16 cellular contexts compared by ENCODE assay signal in the genomic region with DNA sequence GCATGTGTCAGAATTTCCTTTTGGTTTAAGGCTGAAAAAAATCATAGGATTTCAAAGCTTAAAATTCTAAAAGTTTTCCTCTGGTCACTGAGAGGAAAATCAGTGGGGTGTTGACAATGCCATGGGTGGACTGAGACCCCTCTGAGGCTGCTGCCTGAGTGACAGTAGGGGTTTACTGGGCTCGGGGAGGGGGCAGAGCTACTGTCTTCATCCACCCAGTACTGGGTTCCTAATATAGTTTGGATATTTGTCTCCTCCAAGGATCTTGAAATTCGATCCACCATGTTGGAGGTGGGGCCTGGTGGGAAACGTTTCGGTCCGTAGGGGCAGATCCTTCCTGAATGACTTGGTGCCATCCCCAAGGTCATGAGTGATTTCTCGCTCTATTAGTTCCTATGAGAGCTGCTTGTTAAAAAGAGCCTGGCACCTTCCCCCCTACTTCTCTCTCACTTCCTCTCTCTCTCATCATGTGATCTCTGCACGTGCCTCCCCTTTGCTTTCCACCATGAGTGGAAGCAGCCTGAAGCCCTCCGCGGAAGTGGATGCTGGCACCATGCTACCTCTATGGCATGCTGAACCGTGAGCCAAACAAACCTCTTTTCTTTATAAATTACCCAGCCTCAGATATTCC.
DNase-seq lines count a peak whose midpoint lies in the region; ATAC-seq and TF ChIP-seq lines count a peak whose summit lies in the region.
"Had no signal": no experiment of that assay in that cellular context is flagged by ENCODE, and none has a peak within 500 bp of the region (broad histone marks: within the 10 kb centered on the region; RNA-seq: fewer than 3 reads in every experiment).

No MANE protein-coding gene starts in this region.

- no peak overlapping the region for H2BK120ac ChIP-seq in H9 (ENCODE audit: low read depth, low read length, poor library complexity, severe bottlenecking)

- H3T11ph ChIP-seq in H9 (ENCODE audit: low read length), result no peak overlapping the region

- H3K27ac Mint-ChIP-seq in activated naive CD4-positive, alpha-beta T cell treated with anti-CD3 and anti-CD28 coated beads, Interleukin-2, amount 50 U/mL, for 72 hours, result peak overlapping the region in 1 of 2 donors; percentile 54
- no peak overlapping the region for H3K27ac Mint-ChIP-seq in H9
- H3K27ac Mint-ChIP-seq: CD8-positive, alpha-beta T cell had no signal

- H3K36me3 ChIP-seq in OCI-LY3 (replicated peaks; ENCODE audit: low read depth, low read length) (no peaks in the 10 kb centered on the region), esophagus muscularis mucosa (no peaks in the 10 kb centered on the region)

- ATAC-seq in activated naive CD4-positive, alpha-beta T cell treated with anti-CD3 and anti-CD28 coated beads, Interleukin-2, amount 50 U/mL, for 72 hours, result peak; percentile 65 to 66
- ATAC-seq: CD8-positive, alpha-beta T cell; SK-N-SH treated with all-trans-retinoic acid at 6 μM for 48 hours had no signal

- no peak overlapping the region for H3K56ac ChIP-seq in H9 (ENCODE audit: insufficient read length, low read depth, low read length)

- H3K18ac ChIP-seq in H9 (ENCODE audit: insufficient read length, low read depth, low read length), result no peak overlapping the region

- H3K9me3 ChIP-seq in OCI-LY3 (ENCODE audit: insufficient read depth, low read length) (no peaks in the 10 kb centered on the region), esophagus muscularis mucosa (no peaks in the 10 kb centered on the region), H9 (ENCODE audit: control insufficient read depth, low read depth, low read length) (no peaks in the 10 kb centered on the region)

- H3K4me2 ChIP-seq in OCI-LY3 (ENCODE audit: low read length), result peak overlapping the region; percentile 12; the same call in 1 of the 2 replicates
- H3K4me2 ChIP-seq in H9 (ENCODE audit: insufficient read depth, insufficient read length, low read length), result no peak overlapping the region

- H2BK12ac ChIP-seq in H9 (ENCODE audit: insufficient read length, low read depth, low read length), result no peak overlapping the region

- H2BK5ac ChIP-seq in H9 (ENCODE audit: insufficient read length, low read length), result no peak overlapping the region

- H3K27ac ChIP-seq in OCI-LY3 (ENCODE audit: low read length), result no peak overlapping the region
- H3K27ac ChIP-seq in esophagus muscularis mucosa (replicated peaks in 1 of 4), result no peak overlapping the region
- H3K27ac ChIP-seq in H9 (ENCODE audit: insufficient read length, low read depth, low read length), result no peak overlapping the region

- H3K23ac ChIP-seq in H9 (ENCODE audit: insufficient read length, low read depth, low read length), result no peak overlapping the region

- WGBS in esophagus muscularis mucosa, result 75% methylated on average over 10 of the region's 10 CpGs
- WGBS in H9 (ENCODE audit: extremely low coverage, insufficient read length, low lambda C conversion rate), result no CpG with 5 or more reads among the region's 10 CpGs

- H3K4ac ChIP-seq in H9 (ENCODE audit: low read depth, low read length), result no peak overlapping the region

- peaks cover 1% of the 10 kb centered on the region; the same call in 1 of the 2 replicates for H3K27me3 Mint-ChIP-seq in H9 (ENCODE audit: low read depth)

- H4K20me1 ChIP-seq in OCI-LY3 (ENCODE audit: insufficient read depth, low read length), result no peaks in the 10 kb centered on the region
- no peaks in the 10 kb centered on the region for H4K20me1 ChIP-seq in H9 (ENCODE audit: control insufficient read depth, insufficient read depth, insufficient read length)

- H3K4me1 Mint-ChIP-seq in H9, result no peaks in the 10 kb centered on the region

- no peak for TF ChIP-seq CTCF in OCI-LY3 (IDR thresholded peaks at IDR 0.05; ENCODE audit: low read depth, low read length)
- no peak for TF ChIP-seq CTCF in esophagus muscularis mucosa (IDR thresholded peaks at IDR 0.05)
- TF ChIP-seq CTCF in H9 (conservative IDR thresholded peaks at IDR 0.05), result no peak

- no peak overlapping the region for H2AFZ ChIP-seq in OCI-LY3 (ENCODE audit: low read depth, low read length)
- H2AFZ ChIP-seq in H9 (ENCODE audit: low read length), result no peak overlapping the region

- no peak overlapping the region for H4K5ac ChIP-seq in H9 (ENCODE audit: insufficient read length, low read depth, low read length)

- no peaks in the 10 kb centered on the region for H3K79me1 ChIP-seq in H9 (ENCODE audit: insufficient read depth, low read depth, low read length, poor library complexity, severe bottlenecking)

- H2BK15ac ChIP-seq in H9 (ENCODE audit: low read depth, low read length), result no peak overlapping the region

- intact Hi-C loops in esophagus muscularis mucosa (cut with DNase I), result no loop called here

- no peak for DNase-seq in activated naive CD4-positive, alpha-beta T cell treated with anti-CD3 and anti-CD28 coated beads, Interleukin-2, amount 50 U/mL, for 72 hours (ENCODE audit: low spot score in 2 of 2)
- DNase-seq in activated naive CD4-positive, alpha-beta T cell treated with anti-CD3 and anti-CD28 coated beads, Interleukin-2, amount 50 U/mL, for 16 hours, result no peak
- DNase-seq in esophagus muscularis mucosa (ENCODE audit: extremely low spot score), result peak; percentile 70
- no peak for DNase-seq in NK-92 (lab: John Stamatoyannopoulos, UW; ENCODE audit: unreplicated experiment)
- no peak for DNase-seq in H9
- no peak for DNase-seq in cerebellum (ENCODE audit: low spot score)
- DNase-seq: CD8-positive, alpha-beta T cell; DMS79 treated with DMSO at 0.1 percent for 48 hours; GOT3; NCI-H1436; NCI-H2081; NCI-H2227 treated with DMSO at 0.1 percent for 48 hours; NCI-H524 treated with DMSO at 0.1 percent for 48 hours; SHP77 had no signal

- H3K79me2 ChIP-seq in OCI-LY3 (ENCODE audit: low read length), result no peaks in the 10 kb centered on the region
- H3K79me2 ChIP-seq in H9 (ENCODE audit: insufficient read depth, low read length), result no peaks in the 10 kb centered on the region

- no peaks in the 10 kb centered on the region for H3K23me2 ChIP-seq in H9 (ENCODE audit: insufficient read length, low read depth, low read length, poor library complexity, severe bottlenecking)

- H3K4me3 Mint-ChIP-seq in H9, result no peak overlapping the region
- H3K4me3 Mint-ChIP-seq: CD8-positive, alpha-beta T cell had no signal

- H3K4me3 ChIP-seq in OCI-LY3 (ENCODE audit: low read length) (no peak overlapping the region), esophagus muscularis mucosa (no peak overlapping the region)

- H3K9me3 Mint-ChIP-seq in activated naive CD4-positive, alpha-beta T cell treated with anti-CD3 and anti-CD28 coated beads, Interleukin-2, amount 50 U/mL, for 72 hours, result peaks cover 6 to 10% of the 10 kb centered on the region in 2 donors
- H3K9me3 Mint-ChIP-seq in H9, result no peaks in the 10 kb centered on the region
- H3K9me3 Mint-ChIP-seq: CD8-positive, alpha-beta T cell had no signal

- no peak for TF ChIP-seq POLR2A in esophagus muscularis mucosa (IDR thresholded peaks at IDR 0.05; ENCODE audit: low read depth)

- H3K27me3 ChIP-seq in OCI-LY3 (ENCODE audit: low read depth, low read length) (0 out of 2 replicates have a peak, but pooled peaks cover 6% of the 10 kb centered on the region), esophagus muscularis mucosa (no peaks in the 10 kb centered on the region), H9 (ENCODE audit: insufficient read depth, low read length) (no peaks in the 10 kb centered on the region)

- no peak overlapping the region for H4K8ac ChIP-seq in H9 (replicated peaks; ENCODE audit: insufficient read length, low read depth, low read length)

- no peak overlapping the region for H2BK20ac ChIP-seq in H9 (ENCODE audit: low read depth, low read length, poor library complexity, severe bottlenecking)

- TF ChIP-seq EP300 in esophagus muscularis mucosa (IDR thresholded peaks at IDR 0.05), result no peak

- H3K9ac ChIP-seq in OCI-LY3 (ENCODE audit: low read length) (no peak overlapping the region), H9 (ENCODE audit: extremely low read depth, insufficient read length, low read length) (no peak overlapping the region)

- no peak overlapping the region for H3K14ac ChIP-seq in H9 (ENCODE audit: insufficient read depth, low read length)

- H3K36me3 Mint-ChIP-seq in activated naive CD4-positive, alpha-beta T cell treated with anti-CD3 and anti-CD28 coated beads, Interleukin-2, amount 50 U/mL, for 72 hours, result no peaks in the 10 kb centered on the region
- H3K36me3 Mint-ChIP-seq in H9 (ENCODE audit: insufficient read depth in 1 of 3, low read depth in 3 of 3), result no peaks in the 10 kb centered on the region
- H3K36me3 Mint-ChIP-seq: CD8-positive, alpha-beta T cell had no signal

- H2AK5ac ChIP-seq in H9 (ENCODE audit: insufficient read length, low read length), result no peak overlapping the region

- H4K91ac ChIP-seq in H9 (ENCODE audit: insufficient read length, low read depth, low read length), result no peak overlapping the region

- H3K4me1 ChIP-seq in OCI-LY3 (ENCODE audit: low read length), result peaks cover 12% of the 10 kb centered on the region
- H3K4me1 ChIP-seq in esophagus muscularis mucosa, result no peaks in the 10 kb centered on the region
- no peaks in the 10 kb centered on the region for H3K4me1 ChIP-seq in H9 (ENCODE audit: insufficient read depth, low read length)
